In genomic region chr7:114924066-114924712, GRCh38 we compare ENCODE assay signal across 7 cellular contexts. TPM values are rescaled to one million over a fixed set of nuclear protein-coding genes. Genes with fewer than 3 reads are reported as not detected.
DNase-seq lines count a peak whose midpoint lies in the region; ATAC-seq and TF ChIP-seq lines count a peak whose summit lies in the region.

No MANE protein-coding gene starts in this region.

- intact Hi-C loops in spleen (cut with DNase I; ENCODE audit: low total_unique reads): no loop called here

- no peak for TF ChIP-seq CTCF in spleen (IDR thresholded peaks at IDR 0.05 in 8 of 11, conservative IDR thresholded peaks at IDR 0.05 in 3 of 11)

- no peaks in the 10 kb centered on the region for H3K9me3 ChIP-seq in duodenal mucosa (ENCODE audit: control insufficient read depth in 1 of 2, low read length in 2 of 2)
- no peaks in the 10 kb centered on the region for H3K9me3 ChIP-seq in spleen

- peaks cover 3 to 14% of the 10 kb centered on the region in 2 donors for H3K4me1 ChIP-seq in duodenal mucosa (ENCODE audit: control insufficient read depth in 1 of 2, insufficient read depth in 2 of 2, low read length in 2 of 2)
- H3K4me1 ChIP-seq in spleen: peaks cover 38 to 74% (median 65%) of the 10 kb centered on the region in 6 donors

- no peak for DNase-seq in spleen

- H3K4me3 ChIP-seq in duodenal mucosa (ENCODE audit: low read depth in 1 of 2, low read length in 2 of 2) (peak overlapping the region; percentile 77 to 89), spleen (peak overlapping the region; percentile 62 to 84 (median 67))

- TF ChIP-seq POLR2A in spleen (IDR thresholded peaks at IDR 0.05): no peak

- WGBS in spleen, 5 donors: 23 to 44% (median 36%) methylated on average over 4 of the region's 4 CpGs

- peak overlapping the region in 1 of 2 donors; percentile 66 for H3K9ac ChIP-seq in duodenal mucosa (ENCODE audit: low read depth in 1 of 2, low read length in 2 of 2)

- H3K27ac ChIP-seq in duodenal mucosa (ENCODE audit: low read depth, low read length) (no peak overlapping the region), spleen (peak overlapping the region; percentile 90 to 97 (median 94))

- H3K36me3 ChIP-seq in duodenal mucosa (ENCODE audit: control insufficient read depth in 1 of 2, insufficient read depth in 2 of 2, low read length in 2 of 2) (no peaks in the 10 kb centered on the region), spleen (no peaks in the 10 kb centered on the region)

- peak; percentile 25 for ATAC-seq in GM18858 (IDR thresholded peaks at IDR 0.05; ENCODE audit: unreplicated experiment)
- peak; percentile 21 for ATAC-seq in HG03469 (IDR thresholded peaks at IDR 0.05; ENCODE audit: unreplicated experiment)
- no peak for ATAC-seq in GM21737 (IDR thresholded peaks at IDR 0.05; ENCODE audit: unreplicated experiment)
- ATAC-seq in HG03520 (IDR thresholded peaks at IDR 0.05; ENCODE audit: unreplicated experiment): no peak
- no peak for ATAC-seq in GM19467 (IDR thresholded peaks at IDR 0.05; ENCODE audit: unreplicated experiment)

- peaks cover 3 to 12% of the 10 kb centered on the region in 2 donors for H3K27me3 ChIP-seq in duodenal mucosa (ENCODE audit: control insufficient read depth in 1 of 2, insufficient read depth in 2 of 2, low read length in 2 of 2)
- no peaks in the 10 kb centered on the region for H3K27me3 ChIP-seq in spleen (replicated peaks in 1 of 7)

RNA-seq across cellular contexts. Expression of gene MDFIC, which starts 2.3 kb away (rescaled TPM):
- total RNA-seq in spleen: 10 to 100 TPM; 39.0 to 97.3 (median 62.2) TPM
- polyA plus RNA-seq in spleen: 10 to 100 TPM; 22.1 to 32.8 (median 26.2) TPM

Comparison
In these comparisons a context has a peak if more than half of its experiments do, and no peak if none do; other contexts are left out.
1. ATAC-seq: peak in GM18858 (single experiment) and HG03469 (single experiment); none in GM21737 (single experiment), HG03520 (single experiment) and GM19467 (single experiment).